ENCODE assay signal across 2 cellular contexts in the genomic region with DNA sequence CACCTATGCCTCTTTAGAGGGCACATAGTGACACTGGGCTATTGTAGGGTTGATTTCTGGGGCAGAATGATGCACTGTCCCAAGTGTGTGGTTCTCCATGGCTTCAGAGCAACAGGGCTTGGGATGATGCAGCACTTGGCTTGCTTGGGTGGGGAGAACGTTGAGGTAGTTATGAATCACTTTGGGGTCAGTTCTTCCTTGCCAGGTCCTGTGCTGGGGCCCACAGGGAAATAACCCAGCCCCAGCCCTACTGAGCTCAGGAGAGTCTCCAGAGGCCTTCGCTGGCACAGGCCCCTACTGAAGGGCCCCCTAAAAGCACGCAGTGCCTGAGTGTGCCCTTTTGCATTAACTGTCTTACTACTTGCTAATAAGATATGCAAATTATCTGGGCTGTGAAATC.
TF ChIP-seq lines count a peak whose summit lies in the region.

No MANE protein-coding gene starts in this region.

TF ChIP-seq in SK-N-SH, 30 proteins besides CTCF, POLR2A, EP300 and RAD21 (continued from another document):
- TF ChIP-seq, protein P1, sequence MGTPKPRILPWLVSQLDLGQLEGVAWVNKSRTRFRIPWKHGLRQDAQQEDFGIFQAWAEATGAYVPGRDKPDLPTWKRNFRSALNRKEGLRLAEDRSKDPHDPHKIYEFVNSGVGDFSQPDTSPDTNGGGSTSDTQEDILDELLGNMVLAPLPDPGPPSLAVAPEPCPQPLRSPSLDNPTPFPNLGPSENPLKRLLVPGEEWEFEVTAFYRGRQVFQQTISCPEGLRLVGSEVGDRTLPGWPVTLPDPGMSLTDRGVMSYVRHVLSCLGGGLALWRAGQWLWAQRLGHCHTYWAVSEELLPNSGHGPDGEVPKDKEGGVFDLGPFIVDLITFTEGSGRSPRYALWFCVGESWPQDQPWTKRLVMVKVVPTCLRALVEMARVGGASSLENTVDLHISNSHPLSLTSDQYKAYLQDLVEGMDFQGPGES (IDR thresholded peaks at IDR 0.05; ENCODE audit: low read depth, low read length) = no peak
- TF ChIP-seq PBX3 (IDR thresholded peaks at IDR 0.05) (no peak), CHD2 (IDR thresholded peaks at IDR 0.05; ENCODE audit: low read length, partially characterized antibody) (no peak), POLR2AphosphoS5 (IDR thresholded peaks at IDR 0.05; ENCODE audit: low read depth, low read length) (no peak), FOXM1 (IDR thresholded peaks at IDR 0.05; ENCODE audit: low read depth) (no peak), FOSL2 (IDR thresholded peaks at IDR 0.05; ENCODE audit: borderline replicate concordance, low read depth) (peak; percentile 37; the same call in 1 of the 2 replicates), GATA2 (CRISPR knock-in tag; IDR thresholded peaks at IDR 0.05) (no peak), ELF1 (IDR thresholded peaks at IDR 0.05) (no peak)
- TF ChIP-seq, protein P2, sequence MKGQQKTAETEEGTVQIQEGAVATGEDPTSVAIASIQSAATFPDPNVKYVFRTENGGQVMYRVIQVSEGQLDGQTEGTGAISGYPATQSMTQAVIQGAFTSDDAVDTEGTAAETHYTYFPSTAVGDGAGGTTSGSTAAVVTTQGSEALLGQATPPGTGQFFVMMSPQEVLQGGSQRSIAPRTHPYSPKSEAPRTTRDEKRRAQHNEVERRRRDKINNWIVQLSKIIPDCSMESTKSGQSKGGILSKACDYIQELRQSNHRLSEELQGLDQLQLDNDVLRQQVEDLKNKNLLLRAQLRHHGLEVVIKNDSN (IDR thresholded peaks at IDR 0.05; ENCODE audit: borderline replicate concordance, low read depth) = no peak

TF ChIP-seq in SK-N-SH treated with all-trans-retinoic acid at 6 μM for 48 hours, 23 proteins besides CTCF, POLR2A, EP300 and RAD21 (continued from another document):
- TF ChIP-seq, protein P3, sequence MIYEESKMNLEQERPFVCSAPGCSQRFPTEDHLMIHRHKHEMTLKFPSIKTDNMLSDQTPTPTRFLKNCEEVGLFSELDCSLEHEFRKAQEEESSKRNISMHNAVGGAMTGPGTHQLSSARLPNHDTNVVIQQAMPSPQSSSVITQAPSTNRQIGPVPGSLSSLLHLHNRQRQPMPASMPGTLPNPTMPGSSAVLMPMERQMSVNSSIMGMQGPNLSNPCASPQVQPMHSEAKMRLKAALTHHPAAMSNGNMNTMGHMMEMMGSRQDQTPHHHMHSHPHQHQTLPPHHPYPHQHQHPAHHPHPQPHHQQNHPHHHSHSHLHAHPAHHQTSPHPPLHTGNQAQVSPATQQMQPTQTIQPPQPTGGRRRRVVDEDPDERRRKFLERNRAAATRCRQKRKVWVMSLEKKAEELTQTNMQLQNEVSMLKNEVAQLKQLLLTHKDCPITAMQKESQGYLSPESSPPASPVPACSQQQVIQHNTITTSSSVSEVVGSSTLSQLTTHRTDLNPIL (CRISPR knock-in tag; IDR thresholded peaks at IDR 0.05; ENCODE audit: low read depth) = no peak
- TF ChIP-seq, protein P4, sequence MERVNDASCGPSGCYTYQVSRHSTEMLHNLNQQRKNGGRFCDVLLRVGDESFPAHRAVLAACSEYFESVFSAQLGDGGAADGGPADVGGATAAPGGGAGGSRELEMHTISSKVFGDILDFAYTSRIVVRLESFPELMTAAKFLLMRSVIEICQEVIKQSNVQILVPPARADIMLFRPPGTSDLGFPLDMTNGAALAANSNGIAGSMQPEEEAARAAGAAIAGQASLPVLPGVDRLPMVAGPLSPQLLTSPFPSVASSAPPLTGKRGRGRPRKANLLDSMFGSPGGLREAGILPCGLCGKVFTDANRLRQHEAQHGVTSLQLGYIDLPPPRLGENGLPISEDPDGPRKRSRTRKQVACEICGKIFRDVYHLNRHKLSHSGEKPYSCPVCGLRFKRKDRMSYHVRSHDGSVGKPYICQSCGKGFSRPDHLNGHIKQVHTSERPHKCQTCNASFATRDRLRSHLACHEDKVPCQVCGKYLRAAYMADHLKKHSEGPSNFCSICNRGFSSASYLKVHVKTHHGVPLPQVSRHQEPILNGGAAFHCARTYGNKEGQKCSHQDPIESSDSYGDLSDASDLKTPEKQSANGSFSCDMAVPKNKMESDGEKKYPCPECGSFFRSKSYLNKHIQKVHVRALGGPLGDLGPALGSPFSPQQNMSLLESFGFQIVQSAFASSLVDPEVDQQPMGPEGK (CRISPR knock-in tag; IDR thresholded peaks at IDR 0.05; ENCODE audit: borderline replicate concordance) = no peak
- TF ChIP-seq ESRRG (CRISPR knock-in tag; IDR thresholded peaks at IDR 0.05) = no peak
- TF ChIP-seq TCF4 (CRISPR knock-in tag; IDR thresholded peaks at IDR 0.05; ENCODE audit: borderline replicate concordance) = no peak
- no peak for TF ChIP-seq ARNTL (CRISPR knock-in tag; IDR thresholded peaks at IDR 0.05; ENCODE audit: borderline replicate concordance, low read depth)
- TF ChIP-seq, protein P5, sequence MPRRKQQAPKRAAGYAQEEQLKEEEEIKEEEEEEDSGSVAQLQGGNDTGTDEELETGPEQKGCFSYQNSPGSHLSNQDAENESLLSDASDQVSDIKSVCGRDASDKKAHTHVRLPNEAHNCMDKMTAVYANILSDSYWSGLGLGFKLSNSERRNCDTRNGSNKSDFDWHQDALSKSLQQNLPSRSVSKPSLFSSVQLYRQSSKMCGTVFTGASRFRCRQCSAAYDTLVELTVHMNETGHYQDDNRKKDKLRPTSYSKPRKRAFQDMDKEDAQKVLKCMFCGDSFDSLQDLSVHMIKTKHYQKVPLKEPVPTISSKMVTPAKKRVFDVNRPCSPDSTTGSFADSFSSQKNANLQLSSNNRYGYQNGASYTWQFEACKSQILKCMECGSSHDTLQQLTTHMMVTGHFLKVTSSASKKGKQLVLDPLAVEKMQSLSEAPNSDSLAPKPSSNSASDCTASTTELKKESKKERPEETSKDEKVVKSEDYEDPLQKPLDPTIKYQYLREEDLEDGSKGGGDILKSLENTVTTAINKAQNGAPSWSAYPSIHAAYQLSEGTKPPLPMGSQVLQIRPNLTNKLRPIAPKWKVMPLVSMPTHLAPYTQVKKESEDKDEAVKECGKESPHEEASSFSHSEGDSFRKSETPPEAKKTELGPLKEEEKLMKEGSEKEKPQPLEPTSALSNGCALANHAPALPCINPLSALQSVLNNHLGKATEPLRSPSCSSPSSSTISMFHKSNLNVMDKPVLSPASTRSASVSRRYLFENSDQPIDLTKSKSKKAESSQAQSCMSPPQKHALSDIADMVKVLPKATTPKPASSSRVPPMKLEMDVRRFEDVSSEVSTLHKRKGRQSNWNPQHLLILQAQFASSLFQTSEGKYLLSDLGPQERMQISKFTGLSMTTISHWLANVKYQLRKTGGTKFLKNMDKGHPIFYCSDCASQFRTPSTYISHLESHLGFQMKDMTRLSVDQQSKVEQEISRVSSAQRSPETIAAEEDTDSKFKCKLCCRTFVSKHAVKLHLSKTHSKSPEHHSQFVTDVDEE (CRISPR knock-in tag; IDR thresholded peaks at IDR 0.05) = no peak
- TF ChIP-seq CSDC2 (CRISPR knock-in tag; IDR thresholded peaks at IDR 0.05) = no peak
- TF ChIP-seq ZNF8 (CRISPR knock-in tag; IDR thresholded peaks at IDR 0.05) = no peak
- TF ChIP-seq PPARA (CRISPR knock-in tag; IDR thresholded peaks at IDR 0.05; ENCODE audit: borderline replicate concordance) = no peak
- no peak for TF ChIP-seq SNAI2 (CRISPR knock-in tag; IDR thresholded peaks at IDR 0.05)
- TF ChIP-seq ZFP30 (CRISPR knock-in tag; IDR thresholded peaks at IDR 0.05) = no peak
- TF ChIP-seq GLIS3 (CRISPR knock-in tag; IDR thresholded peaks at IDR 0.05) = no peak
